ENCODE assay signal across 23 cellular contexts in genomic region chr4:63541828-63542227, GRCh38.
DNase-seq lines count a peak whose midpoint lies in the region; ATAC-seq and TF ChIP-seq lines count a peak whose summit lies in the region.
"Had no signal": no experiment of that assay in that cellular context is flagged by ENCODE, and none has a peak within 500 bp of the region (broad histone marks: within the 10 kb centered on the region; RNA-seq: fewer than 3 reads in every experiment).

No MANE protein-coding gene starts in this region.

- peaks cover 22% of the 10 kb centered on the region for H3K9me3 ChIP-seq in mesenchymal stem cell (ENCODE audit: control insufficient read depth, low read length)
- H3K9me3 ChIP-seq: A549; BLaER1 treated with 17β-estradiol and CSF1 and Interleukin-3, amounts not matched to agents 10 nM and 100 nM had no signal

- H3K79me1 ChIP-seq in mesenchymal stem cell (replicated peaks; ENCODE audit: low read length, poor library complexity, severe bottlenecking) = no peaks in the 10 kb centered on the region

- no peaks in the 10 kb centered on the region for H3K27me3 Mint-ChIP-seq in CD14-positive monocyte (ENCODE audit: low read depth in 3 of 3)
- H3K27me3 Mint-ChIP-seq: B cell; CD4-positive, alpha-beta memory T cell; CD4-positive, CD25-positive, alpha-beta regulatory T cell; CD8-positive, alpha-beta memory T cell had no signal

- peak; percentile 36 for DNase-seq in CD14-positive monocyte (ENCODE audit: low spot score)
- DNase-seq in mesenchymal stem cell = no peak
- DNase-seq in posterior vena cava (ENCODE audit: low spot score) = peak; percentile 56
- no peak for DNase-seq in dermis blood vessel endothelial cell
- DNase-seq: AML-193; CD4-positive, alpha-beta memory T cell; CD4-positive, CD25-positive, alpha-beta regulatory T cell; CD8-positive, alpha-beta memory T cell; COR-L47; DMS 273 treated with DMSO at 0.1 percent for 48 hours; DMS153; DMS53; DMS79; DND-41; EL; GDM1 had no signal

- H3K4me2 ChIP-seq in mesenchymal stem cell (ENCODE audit: low read length, poor library complexity, severe bottlenecking) = no peak overlapping the region
- H3K4me2 ChIP-seq: A549; BLaER1 treated with 17β-estradiol and CSF1 and Interleukin-3, amounts not matched to agents 10 nM and 100 nM had no signal

- no peak overlapping the region for H2BK15ac ChIP-seq in mesenchymal stem cell (ENCODE audit: low read depth, poor library complexity, severe bottlenecking)

- no peaks in the 10 kb centered on the region for H3K4me1 ChIP-seq in mesenchymal stem cell (ENCODE audit: control insufficient read depth, insufficient read depth, low read depth, low read length)
- H3K4me1 ChIP-seq: A549; BLaER1 treated with 17β-estradiol and CSF1 and Interleukin-3, amounts not matched to agents 10 nM and 100 nM had no signal

- no peak overlapping the region for H4K91ac ChIP-seq in mesenchymal stem cell (ENCODE audit: low read length)

- TF ChIP-seq CTCF in CD14-positive monocyte (IDR thresholded peaks at IDR 0.05) = no peak

- peak overlapping the region in 1 of 7 donors; percentile 13 for H3K27ac Mint-ChIP-seq in CD14-positive monocyte
- H3K27ac Mint-ChIP-seq: B cell; CD4-positive, alpha-beta memory T cell; CD4-positive, CD25-positive, alpha-beta regulatory T cell; CD8-positive, alpha-beta memory T cell had no signal

- no peaks in the 10 kb centered on the region for H3K27me3 ChIP-seq in mesenchymal stem cell (ENCODE audit: control insufficient read depth in 1 of 2, insufficient read depth in 1 of 2, low read length in 2 of 2)
- H3K27me3 ChIP-seq: BLaER1 treated with 17β-estradiol and CSF1 and Interleukin-3, amounts not matched to agents 10 nM and 100 nM had no signal

- H3K9me3 Mint-ChIP-seq in CD14-positive monocyte = peaks cover 0 to 10% (median 3%) of the 10 kb centered on the region in 7 donors

- H3K36me3 Mint-ChIP-seq in CD14-positive monocyte = no peaks in the 10 kb centered on the region
- H3K36me3 Mint-ChIP-seq: CD4-positive, alpha-beta memory T cell; CD4-positive, CD25-positive, alpha-beta regulatory T cell; CD8-positive, alpha-beta memory T cell had no signal

- H3K4me3 ChIP-seq in mesenchymal stem cell (ENCODE audit: insufficient read depth in 1 of 2, low read depth in 1 of 2, low read length in 2 of 2) = no peak overlapping the region
- H3K4me3 ChIP-seq: A549; BLaER1 treated with 17β-estradiol and CSF1 and Interleukin-3, amounts not matched to agents 10 nM and 100 nM; GM12878 had no signal

- 68% methylated on average over 2 of the region's 2 CpGs for WGBS in mesenchymal stem cell

- no peak overlapping the region for H3K4ac ChIP-seq in mesenchymal stem cell (ENCODE audit: low read depth in 1 of 2, low read length in 2 of 2)

- H3K23ac ChIP-seq in mesenchymal stem cell (ENCODE audit: low read length in 2 of 2) = no peak overlapping the region

- no peak overlapping the region for H2BK120ac ChIP-seq in mesenchymal stem cell (ENCODE audit: low read depth, low read length)

- no peak overlapping the region for H3K4me3 Mint-ChIP-seq in CD14-positive monocyte
- H3K4me3 Mint-ChIP-seq: B cell; CD4-positive, alpha-beta memory T cell; CD4-positive, CD25-positive, alpha-beta regulatory T cell; CD8-positive, alpha-beta memory T cell had no signal

- H3K4me1 Mint-ChIP-seq in CD14-positive monocyte = no peaks in the 10 kb centered on the region
- H3K4me1 Mint-ChIP-seq: B cell; CD4-positive, alpha-beta memory T cell; CD4-positive, CD25-positive, alpha-beta regulatory T cell; CD8-positive, alpha-beta memory T cell had no signal

- no peak overlapping the region for H3K27ac ChIP-seq in mesenchymal stem cell (ENCODE audit: low read length, poor library complexity, severe bottlenecking)
- H3K27ac ChIP-seq: 22Rv1; A549; BLaER1 treated with 17β-estradiol and CSF1 and Interleukin-3, amounts not matched to agents 10 nM and 100 nM; C4-2B had no signal

- no peak overlapping the region for H3K18ac ChIP-seq in mesenchymal stem cell (ENCODE audit: low read depth in 1 of 2, low read length in 2 of 2)

- no peak overlapping the region for H2BK5ac ChIP-seq in mesenchymal stem cell (ENCODE audit: low read depth, low read length, poor library complexity, severe bottlenecking)

- ATAC-seq in GM21390 (IDR thresholded peaks at IDR 0.05; ENCODE audit: unreplicated experiment) = no peak
- ATAC-seq: A549, GM12878 had no signal

- no peak overlapping the region for H2AK5ac ChIP-seq in mesenchymal stem cell (ENCODE audit: low read length, severe bottlenecking)

- H2BK12ac ChIP-seq in mesenchymal stem cell (ENCODE audit: low read length in 2 of 2) = no peak overlapping the region

- H3K14ac ChIP-seq in mesenchymal stem cell (ENCODE audit: low read length in 2 of 2) = no peak overlapping the region

- no peak overlapping the region for H4K8ac ChIP-seq in mesenchymal stem cell (ENCODE audit: low read length)

- H3K36me3 ChIP-seq in mesenchymal stem cell (ENCODE audit: control insufficient read depth in 1 of 2, insufficient read depth in 2 of 2, low read depth in 1 of 2, low read length in 2 of 2) = no peaks in the 10 kb centered on the region
- H3K36me3 ChIP-seq: BLaER1 treated with 17β-estradiol and CSF1 and Interleukin-3, amounts not matched to agents 10 nM and 100 nM had no signal

- H2AFZ ChIP-seq in mesenchymal stem cell (ENCODE audit: low read depth, low read length) = peak overlapping the region; percentile 14

- intact Hi-C loops in CD14-positive monocyte (cut with micrococcal nuclease) (no loop called here), posterior vena cava (cut with DNase I) (no loop called here)

- H3K9ac ChIP-seq in mesenchymal stem cell (ENCODE audit: low read length) = no peak overlapping the region
- H3K9ac ChIP-seq: BLaER1 treated with 17β-estradiol and CSF1 and Interleukin-3, amounts not matched to agents 10 nM and 100 nM had no signal

Comparison
In these comparisons a context has a peak if more than half of its experiments do, and no peak if none do; other contexts are left out.
1. DNase-seq: peak in CD14-positive monocyte (single experiment) and posterior vena cava (single experiment); none in mesenchymal stem cell (single experiment) and dermis blood vessel endothelial cell (single experiment).